ENCODE assay signal across 1 cellular context in genomic region chr2:11930211-11930761, GRCh38.
TF ChIP-seq lines count a peak whose summit lies in the region.

No MANE protein-coding gene starts in this region.

TF ChIP-seq in K562, 482 proteins besides CTCF, POLR2A, EP300 and RAD21 (continued from another document):
- TF ChIP-seq VEZF1 (CRISPR knock-in tag; IDR thresholded peaks at IDR 0.05) (peak; percentile 24; the same call in 1 of the 2 replicates), SMAD1 (IDR thresholded peaks at IDR 0.05; ENCODE audit: low read depth, low read length, partially characterized antibody) (no peak), ETV1 (tag; conservative IDR thresholded peaks at IDR 0.05; ENCODE audit: low read depth) (no peak), STAG1 (CRISPR knock-in tag; IDR thresholded peaks at IDR 0.05; ENCODE audit: borderline replicate concordance) (no peak), CUX1 (CRISPR knock-in tag; IDR thresholded peaks at IDR 0.05) (no peak), NELFE (IDR thresholded peaks at IDR 0.05; ENCODE audit: insufficient read depth, insufficient read length) (no peak), NR1H2 (CRISPR knock-in tag; IDR thresholded peaks at IDR 0.05) (no peak), U2AF1 (optimal IDR thresholded peaks at IDR 0.05; ENCODE audit: low read depth, low read length) (no peak), FOXA1 (IDR thresholded peaks at IDR 0.05; ENCODE audit: borderline replicate concordance) (no peak), MEF2A (IDR thresholded peaks at IDR 0.05; ENCODE audit: control insufficient read depth, low read depth, low read length) (no peak), POLR2G (IDR thresholded peaks at IDR 0.05; ENCODE audit: low read depth, low read length) (no peak), ILK (tag; IDR thresholded peaks at IDR 0.05; ENCODE audit: borderline replicate concordance, low read depth) (no peak), CBFA2T3 (IDR thresholded peaks at IDR 0.05) (no peak), ZBTB33 (CRISPR knock-in tag; IDR thresholded peaks at IDR 0.05) (no peak), CBX1 (IDR thresholded peaks at IDR 0.05; ENCODE audit: low read depth) (0 out of 2 replicates have a peak, but pooled peaks have one; percentile 34)
